In the genomic region with DNA sequence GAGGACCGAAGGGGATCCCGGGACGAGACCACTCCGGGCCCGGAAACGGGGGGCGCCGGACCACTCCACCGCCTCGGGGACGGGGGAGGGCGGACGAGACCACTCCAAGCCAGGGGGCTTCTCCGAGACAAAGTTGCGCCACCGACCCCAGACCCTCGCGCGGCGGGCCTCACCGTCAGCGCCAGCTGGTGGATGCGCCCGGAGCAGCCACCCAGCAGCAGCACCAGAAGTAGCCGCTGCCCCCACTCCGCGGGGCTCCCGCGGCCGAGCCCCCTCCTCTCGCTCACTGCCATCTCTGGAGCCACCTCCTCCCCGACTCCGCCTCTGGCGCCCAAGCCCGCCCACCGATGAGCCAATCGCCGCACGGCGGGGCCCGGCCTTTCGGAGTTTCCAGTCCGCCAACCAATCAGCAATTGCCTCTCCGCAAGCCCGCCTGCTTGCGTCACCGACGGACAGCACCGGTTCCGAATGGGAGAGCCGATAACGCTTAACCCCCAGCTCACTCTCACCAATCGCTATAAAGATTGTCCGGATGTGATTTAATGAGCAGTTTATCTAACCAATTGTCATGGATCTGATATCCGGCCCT, we compare ENCODE assay signal across 8 cellular contexts.
DNase-seq lines count a peak whose midpoint lies in the region; ATAC-seq lines count a peak whose summit lies in the region.

A gene (minus strand): TSS at position 297 of the 589 bp plus-strand sequence. CDS start 4 bp downstream, at position 293.

- peak; percentile 57 for ATAC-seq in HG03442 (IDR thresholded peaks at IDR 0.05; ENCODE audit: unreplicated experiment)

- DNase-seq in Ammon's horn (ENCODE audit: low spot score): peak; percentile 100
- peak; percentile 98 for DNase-seq in GM19238 (ENCODE audit: insufficient read length, low spot score)
- DNase-seq in NCI-H748 (lab: John Stamatoyannopoulos, UW; ENCODE audit: unreplicated experiment): peak; percentile 99
- DNase-seq in activated CD4-positive, alpha-beta T cell treated with anti-CD3 and anti-CD28 coated beads, Interleukin-2, amount 50 U/mL, for 1 hour: peak; percentile 98
- peak; percentile 96 for DNase-seq in cortex of kidney (lab: John Stamatoyannopoulos, UW)
- peak; percentile 100 for DNase-seq in left kidney (ENCODE audit: low read depth, low spot score)
- peak; percentile 99 for DNase-seq in stimulated activated CD4-positive, alpha-beta T cell treated with anti-CD3 and anti-CD28 coated beads, Interleukin-2, amount 100 ng/mL, for 24 hours

Comparison
In these comparisons a context has a peak if more than half of its experiments do, and no peak if none do; other contexts are left out.
1. Peak in every context shown above with its lines: DNase-seq and ATAC-seq.